In the genomic region with DNA sequence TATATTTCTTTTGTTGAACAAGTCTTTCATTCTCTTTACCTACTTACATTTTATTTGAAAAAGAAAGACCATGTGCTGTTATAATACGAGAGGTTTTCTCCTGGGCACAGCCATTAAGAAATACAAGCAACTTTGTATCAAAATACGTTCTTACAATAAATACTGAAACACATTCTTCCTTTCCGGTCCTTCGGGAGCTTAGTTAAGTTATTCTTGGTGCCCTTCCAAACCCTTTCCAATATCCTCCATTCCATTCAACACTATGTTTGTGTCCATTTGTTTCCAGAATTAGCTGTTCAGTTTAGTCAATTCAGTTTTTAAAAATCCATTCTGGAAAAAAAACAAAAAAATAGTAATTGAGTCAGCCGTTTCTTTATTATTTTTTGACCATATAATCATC, we compare ENCODE assay signal across 2 cellular contexts.
TF ChIP-seq lines count a peak whose summit lies in the region.

No MANE protein-coding gene starts in this region.

TF ChIP-seq in SK-N-SH, 30 proteins besides CTCF, POLR2A, EP300 and RAD21 (continued from another document):
- TF ChIP-seq, protein P1, sequence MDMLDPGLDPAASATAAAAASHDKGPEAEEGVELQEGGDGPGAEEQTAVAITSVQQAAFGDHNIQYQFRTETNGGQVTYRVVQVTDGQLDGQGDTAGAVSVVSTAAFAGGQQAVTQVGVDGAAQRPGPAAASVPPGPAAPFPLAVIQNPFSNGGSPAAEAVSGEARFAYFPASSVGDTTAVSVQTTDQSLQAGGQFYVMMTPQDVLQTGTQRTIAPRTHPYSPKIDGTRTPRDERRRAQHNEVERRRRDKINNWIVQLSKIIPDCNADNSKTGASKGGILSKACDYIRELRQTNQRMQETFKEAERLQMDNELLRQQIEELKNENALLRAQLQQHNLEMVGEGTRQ (IDR thresholded peaks at IDR 0.05; ENCODE audit: borderline replicate concordance, low read depth, low read length): no peak
- TF ChIP-seq MEF2A (IDR thresholded peaks at IDR 0.05; ENCODE audit: borderline replicate concordance, low read depth) (no peak), TAF1 (IDR thresholded peaks at IDR 0.05; ENCODE audit: borderline replicate concordance, low read depth, low read length) (no peak), ELF1 (IDR thresholded peaks at IDR 0.05) (no peak)

TF ChIP-seq in SK-N-SH treated with all-trans-retinoic acid at 6 μM for 48 hours, 23 proteins besides CTCF, POLR2A, EP300 and RAD21 (continued from another document):
- TF ChIP-seq, protein P2, sequence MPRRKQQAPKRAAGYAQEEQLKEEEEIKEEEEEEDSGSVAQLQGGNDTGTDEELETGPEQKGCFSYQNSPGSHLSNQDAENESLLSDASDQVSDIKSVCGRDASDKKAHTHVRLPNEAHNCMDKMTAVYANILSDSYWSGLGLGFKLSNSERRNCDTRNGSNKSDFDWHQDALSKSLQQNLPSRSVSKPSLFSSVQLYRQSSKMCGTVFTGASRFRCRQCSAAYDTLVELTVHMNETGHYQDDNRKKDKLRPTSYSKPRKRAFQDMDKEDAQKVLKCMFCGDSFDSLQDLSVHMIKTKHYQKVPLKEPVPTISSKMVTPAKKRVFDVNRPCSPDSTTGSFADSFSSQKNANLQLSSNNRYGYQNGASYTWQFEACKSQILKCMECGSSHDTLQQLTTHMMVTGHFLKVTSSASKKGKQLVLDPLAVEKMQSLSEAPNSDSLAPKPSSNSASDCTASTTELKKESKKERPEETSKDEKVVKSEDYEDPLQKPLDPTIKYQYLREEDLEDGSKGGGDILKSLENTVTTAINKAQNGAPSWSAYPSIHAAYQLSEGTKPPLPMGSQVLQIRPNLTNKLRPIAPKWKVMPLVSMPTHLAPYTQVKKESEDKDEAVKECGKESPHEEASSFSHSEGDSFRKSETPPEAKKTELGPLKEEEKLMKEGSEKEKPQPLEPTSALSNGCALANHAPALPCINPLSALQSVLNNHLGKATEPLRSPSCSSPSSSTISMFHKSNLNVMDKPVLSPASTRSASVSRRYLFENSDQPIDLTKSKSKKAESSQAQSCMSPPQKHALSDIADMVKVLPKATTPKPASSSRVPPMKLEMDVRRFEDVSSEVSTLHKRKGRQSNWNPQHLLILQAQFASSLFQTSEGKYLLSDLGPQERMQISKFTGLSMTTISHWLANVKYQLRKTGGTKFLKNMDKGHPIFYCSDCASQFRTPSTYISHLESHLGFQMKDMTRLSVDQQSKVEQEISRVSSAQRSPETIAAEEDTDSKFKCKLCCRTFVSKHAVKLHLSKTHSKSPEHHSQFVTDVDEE (CRISPR knock-in tag; IDR thresholded peaks at IDR 0.05): no peak
- TF ChIP-seq BACH2 (CRISPR knock-in tag; IDR thresholded peaks at IDR 0.05; ENCODE audit: borderline replicate concordance): no peak
